Comparison of ENCODE assay signal across 25 cellular contexts in genomic region chr3:72112435-72112834, GRCh38.
"Had no signal": no experiment of that assay in that cellular context is flagged by ENCODE, and none has a peak within 500 bp of the region (broad histone marks: within the 10 kb centered on the region; RNA-seq: fewer than 3 reads in every experiment).

No MANE protein-coding gene starts in this region.

- H2AFZ ChIP-seq: hepatocyte had no signal

- H3K9me3 ChIP-seq: esophagus muscularis mucosa, gastroesophageal sphincter, heart left ventricle, lower lobe of right lung, mucosa of descending colon had no signal

- H3K36me3 ChIP-seq: esophagus muscularis mucosa, gastroesophageal sphincter, heart left ventricle, lower lobe of right lung had no signal

- H3K4me2 ChIP-seq: hepatocyte had no signal

- H3K79me2 ChIP-seq: hepatocyte had no signal

- H3K4me1 ChIP-seq: foreskin keratinocyte, lower lobe of right lung had no signal

- FAIRE-seq: endothelial cell of umbilical vein, frontal cortex, kidney had no signal

- H3K27me3 ChIP-seq: esophagus muscularis mucosa, gastroesophageal sphincter, heart left ventricle, hepatocyte had no signal

- DNase-seq: dermis blood vessel endothelial cell; dorsolateral prefrontal cortex; effector CD4-positive, alpha-beta T cell; effector memory CD4-positive, alpha-beta T cell; foreskin keratinocyte; heart left ventricle; hypothalamus; immature natural killer cell; islet precursor cell; kidney; kidney glomerular epithelial cell; left colon; left ventricle myocardium superior; lower lobe of right lung; mesenchymal stem cell; mucosa of descending colon; naive B cell; naive thymus-derived CD8-positive, alpha-beta T cell had no signal

- ATAC-seq: foreskin keratinocyte; gastroesophageal sphincter; left colon; left lobe of liver; lower lobe of right lung; mucosa of descending colon; naive thymus-derived CD8-positive, alpha-beta T cell had no signal

- H3K27ac ChIP-seq: coronary artery, dorsolateral prefrontal cortex, esophagus muscularis mucosa, foreskin keratinocyte, gastroesophageal sphincter, heart left ventricle, hepatocyte, lower lobe of right lung had no signal

- H3K4me3 ChIP-seq: coronary artery, dorsolateral prefrontal cortex, esophagus muscularis mucosa, gastroesophageal sphincter, heart left ventricle, hepatocyte, lower lobe of right lung, mucosa of descending colon had no signal
